Comparison of ENCODE assay signal across 22 cellular contexts in genomic region chr21:44960141-44961092, GRCh38. TPM values are rescaled to one million over a fixed set of nuclear protein-coding genes. Genes with fewer than 3 reads are reported as not detected.
A peak's percentile ranks its signal among the peaks of the same experiment; 100 is the strongest.
DNase-seq lines count a peak whose midpoint lies in the region; ATAC-seq and TF ChIP-seq lines count a peak whose summit lies in the region.
"Had no signal": no experiment of that assay in that cellular context is flagged by ENCODE, and none has a peak within 500 bp of the region (broad histone marks: within the 10 kb centered on the region; RNA-seq: fewer than 3 reads in every experiment).

No MANE protein-coding gene starts in this region.

- H2BK5ac ChIP-seq in IMR-90 (ENCODE audit: low read depth, low read length, poor library complexity, severe bottlenecking), result peak overlapping the region; percentile 29

- H2BK15ac ChIP-seq in IMR-90 (ENCODE audit: low read depth, low read length), result peak overlapping the region; percentile 98; the same call in 1 of the 3 replicates

- H3K14ac ChIP-seq in IMR-90 (replicated peaks; ENCODE audit: low read depth, low read length), result no peak overlapping the region

- CTCF ChIA-PET in IMR-90 (lab: Yijun Ruan, JAX), result no interaction called here

- peaks cover 7% of the 10 kb centered on the region for H4K20me1 ChIP-seq in IMR-90 (ENCODE audit: insufficient read depth, low read length)

- peak overlapping the region; percentile 72 for H2BK120ac ChIP-seq in IMR-90 (ENCODE audit: low read depth, low read length)

- H3K27ac ChIP-seq in IMR-90 (ENCODE audit: insufficient read depth, low read length) (no peak overlapping the region), caudate nucleus (ENCODE audit: low read depth, low read length) (peak overlapping the region; percentile 70), layer of hippocampus (ENCODE audit: low read depth, low read length) (peak overlapping the region; percentile 59), thoracic aorta (peak overlapping the region; percentile 85 to 94)
- H3K27ac ChIP-seq: psoas muscle had no signal

- H4K8ac ChIP-seq in IMR-90 (ENCODE audit: low read depth in 2 of 2, low read length in 2 of 2), result peak overlapping the region in 1 of 2 experiments; percentile 80; a peak in 1 of 4 replicates

- no peak for DNase-seq in IMR-90
- no peak for DNase-seq in caudate nucleus (lab: John Stamatoyannopoulos, UW)
- no peak for DNase-seq in thoracic aorta (ENCODE audit: low spot score)
- DNase-seq in RPMI8226, result no peak
- DNase-seq in NCI-H774 (lab: John Stamatoyannopoulos, UW), result no peak
- no peak for DNase-seq in central memory CD4-positive, alpha-beta T cell
- DNase-seq: activated CD4-positive, alpha-beta memory T cell treated with anti-CD3 and anti-CD28 coated beads for 36 hours; activated naive CD4-positive, alpha-beta T cell treated with anti-CD3 and anti-CD28 coated beads, Interleukin-2, amount 10 ng/mL, durations not matched to agents 7 days and 5 days; activated T-cell treated with anti-CD3 and anti-CD28 coated beads, Interleukin-2, amount 50 U/mL, for 1 hour; AML-193; COR-L47; EL; erythroblast; naive thymus-derived CD4-positive, alpha-beta T cell; NCI-H1930; NCI-H446; T-helper 2 cell; WERI-Rb-1 had no signal

- H3K4me1 ChIP-seq in IMR-90 (ENCODE audit: control insufficient read depth, insufficient read depth, low read length), result peaks cover 22% of the 10 kb centered on the region
- H3K4me1 ChIP-seq in thoracic aorta (ENCODE audit: control insufficient read depth in 1 of 2, low read depth in 2 of 2), result peaks cover 51 to 70% of the 10 kb centered on the region in 2 donors

- peak overlapping the region; percentile 78 for H2AK5ac ChIP-seq in IMR-90 (ENCODE audit: low read depth, low read length)

- peak overlapping the region; percentile 67; the same call in 1 of the 2 replicates for H3K4ac ChIP-seq in IMR-90 (ENCODE audit: low read depth, low read length)

- TF ChIP-seq POLR2A in IMR-90 (IDR thresholded peaks at IDR 0.05; ENCODE audit: low read depth, low read length), result no peak

- no peak overlapping the region for H3K4me2 ChIP-seq in IMR-90 (ENCODE audit: low read depth, low read length)

- no peak overlapping the region for H4K5ac ChIP-seq in IMR-90 (ENCODE audit: low read depth, low read length)

- H3K56ac ChIP-seq in IMR-90 (ENCODE audit: extremely low read depth, insufficient read depth, low read length), result no peak overlapping the region

- no peak overlapping the region for H3K4me3 ChIP-seq in IMR-90 (ENCODE audit: insufficient read depth, low read depth, low read length)
- H3K4me3 ChIP-seq in thoracic aorta, result no peak overlapping the region
- H3K4me3 ChIP-seq: psoas muscle had no signal

- H3K9ac ChIP-seq in IMR-90 (ENCODE audit: low read depth, low read length), result no peak overlapping the region

- 0 out of 2 replicates have a peak overlapping the region, but pooled peaks have one; percentile 87 for H2BK20ac ChIP-seq in IMR-90 (ENCODE audit: low read depth, low read length)

- H3K18ac ChIP-seq in IMR-90 (ENCODE audit: low read depth, low read length), result no peak overlapping the region; the same call in 1 of the 2 replicates

- POLR2A ChIA-PET in IMR-90 (lab: Charles Lee; ENCODE audit: unreplicated experiment), result no interaction called here

- H3K27me3 ChIP-seq in IMR-90 (ENCODE audit: control insufficient read depth, insufficient read depth, low read length), result no peaks in the 10 kb centered on the region
- no peaks in the 10 kb centered on the region for H3K27me3 ChIP-seq in layer of hippocampus (ENCODE audit: control insufficient read depth, insufficient read depth, low read length)
- H3K27me3 ChIP-seq in thoracic aorta (replicated peaks; ENCODE audit: insufficient read depth), result no peaks in the 10 kb centered on the region

- dilution Hi-C loops in IMR-90 (cut with HindIII; ENCODE audit: low sequenced_read_pairs, unreplicated experiment), result no loop called here

- BruUV-seq in IMR-90 (replicated peaks; lab: Mats Ljungman, UMichigan), result no TSS peak

- no peak for TF ChIP-seq CTCF in IMR-90 (conservative IDR thresholded peaks at IDR 0.05; ENCODE audit: low read depth, low read length)
- TF ChIP-seq CTCF in thoracic aorta (IDR thresholded peaks at IDR 0.05), result no peak

- ATAC-seq in IMR-90 (ENCODE audit: low read depth) (no peak), thoracic aorta (ENCODE audit: insufficient number of reproducible peaks, low FRiP score, low read depth) (no peak), GM19328 (IDR thresholded peaks at IDR 0.05; ENCODE audit: unreplicated experiment) (no peak)
- ATAC-seq: naive thymus-derived CD4-positive, alpha-beta T cell; psoas muscle; stimulated activated memory B cell treated with anti-CD40 and anti-IgM and Interleukin-4, amounts not matched to agents 10 μg/mL and 1 μg/mL and 100 μg/mL, for 72 hours had no signal

- no peak overlapping the region for H2AFZ ChIP-seq in IMR-90 (replicated peaks; ENCODE audit: low read length, poor library complexity)

- in situ Hi-C loops in IMR-90 (cut with MboI; ENCODE audit: low sequenced_read_pairs), result no loop called here

- TF ChIP-seq RAD21 in IMR-90 (IDR thresholded peaks at IDR 0.05; ENCODE audit: low read length), result no peak

- peaks cover 38 to 68% of the 10 kb centered on the region in 2 experiments for H3K79me1 ChIP-seq in IMR-90 (ENCODE audit: low read depth in 1 of 2, low read length in 2 of 2)

- peaks cover 1% of the 10 kb centered on the region; the same call in 1 of the 2 replicates for H3K9me3 ChIP-seq in IMR-90 (ENCODE audit: control insufficient read depth, insufficient read depth, low read length)
- H3K9me3 ChIP-seq in thoracic aorta, result no peaks in the 10 kb centered on the region
- H3K9me3 ChIP-seq: psoas muscle had no signal

- peak overlapping the region; percentile 26 for H2AK9ac ChIP-seq in IMR-90 (replicated peaks; ENCODE audit: low read depth, low read length, poor library complexity)

- intact Hi-C loops in IMR-90 (cut with micrococcal nuclease), result loop anchor here (5.0 kb wide), 1 partner anchor 177 kb away; no protein-coding TSS in a partner anchor

- WGBS in IMR-90 (ENCODE audit: extremely low coverage in 2 of 2, insufficient read length in 1 of 2), 2 experiments, result 98% methylated on average over 11 of the region's 23 CpGs; no CpG with 5 or more reads in 1 of the 2 experiments

- H3K9me1 ChIP-seq in IMR-90 (ENCODE audit: insufficient read depth, low read length), result peaks cover 8% of the 10 kb centered on the region; the same call in 1 of the 2 replicates

- peak overlapping the region; percentile 40; the same call in 1 of the 2 replicates for H4K91ac ChIP-seq in IMR-90 (ENCODE audit: insufficient read depth, low read depth, low read length)

- H3K23ac ChIP-seq in IMR-90 (ENCODE audit: low read depth, low read length), result no peak overlapping the region

- H3K36me3 ChIP-seq in IMR-90 (ENCODE audit: control insufficient read depth, insufficient read depth, low read length), result peaks cover 25% of the 10 kb centered on the region
- H3K36me3 ChIP-seq in thoracic aorta, result no peaks in the 10 kb centered on the region

TF ChIP-seq in IMR-90, 13 proteins besides CTCF, POLR2A, EP300 and RAD21:
- TF ChIP-seq MAFK (IDR thresholded peaks at IDR 0.05; ENCODE audit: low read depth, low read length), result peak; percentile 72
- no peak for TF ChIP-seq BHLHE40 (IDR thresholded peaks at IDR 0.05; ENCODE audit: low read depth, low read length)
- TF ChIP-seq NFE2L2 (IDR thresholded peaks at IDR 0.05; ENCODE audit: low read depth, low read length), result no peak
- TF ChIP-seq RFX5 (IDR thresholded peaks at IDR 0.05; ENCODE audit: low read depth, low read length), result no peak

RNA-seq across cellular contexts. Expression of gene SLX9, which starts 20.6 kb away (rescaled TPM):
- total RNA-seq in IMR-90 (2012; rRNA removed) (10.4 and 17.5 TPM in 2 replicates), thoracic aorta (10 to 100 TPM in 1 of 2 donors, 1 to 10 TPM in 1; 5.9 to 10.6 TPM)
- polyA plus RNA-seq in IMR-90 (2012; rRNA removed), result 21.7 and 27.4 TPM in 2 replicates
- 29.5 and 45.6 TPM in 2 replicates for polyA plus RNA-seq in IMR-90 (2012; cell fraction: cytosol; rRNA removed)
- polyA plus RNA-seq in IMR-90 (2012; cell fraction: nucleus; rRNA removed; ENCODE audit: low replicate concordance), result 26.6 and 28.5 TPM in 2 replicates

RNA-seq across cellular contexts. Expression of gene ITGB2, which starts 39.7 kb away (rescaled TPM):
- total RNA-seq in IMR-90 (2012; rRNA removed), result not detected in 2 replicates
- polyA plus RNA-seq in IMR-90 (2012; rRNA removed), result 0.14 TPM in 1 of 2 replicates, not detected in the other
- 0.06 and 0.15 TPM in 2 replicates for polyA plus RNA-seq in IMR-90 (2012; cell fraction: cytosol; rRNA removed)
- polyA plus RNA-seq in IMR-90 (2012; cell fraction: nucleus; rRNA removed; ENCODE audit: low replicate concordance), result 0.07 TPM in 1 of 2 replicates, not detected in the other
- 100 to 1,000 TPM; 161 to 166 TPM for total RNA-seq in thoracic aorta

Comparison
In these comparisons a context has a peak if more than half of its experiments do, and no peak if none do; other contexts are left out.
1. RNA of gene ITGB2, which starts 39.7 kb away (total RNA-seq): 161 to 166 TPM in thoracic aorta; not detected in IMR-90; every median in the first group is over 100 times any median in the second.